ENCODE assay signal across 1 cellular context in the genomic region with DNA sequence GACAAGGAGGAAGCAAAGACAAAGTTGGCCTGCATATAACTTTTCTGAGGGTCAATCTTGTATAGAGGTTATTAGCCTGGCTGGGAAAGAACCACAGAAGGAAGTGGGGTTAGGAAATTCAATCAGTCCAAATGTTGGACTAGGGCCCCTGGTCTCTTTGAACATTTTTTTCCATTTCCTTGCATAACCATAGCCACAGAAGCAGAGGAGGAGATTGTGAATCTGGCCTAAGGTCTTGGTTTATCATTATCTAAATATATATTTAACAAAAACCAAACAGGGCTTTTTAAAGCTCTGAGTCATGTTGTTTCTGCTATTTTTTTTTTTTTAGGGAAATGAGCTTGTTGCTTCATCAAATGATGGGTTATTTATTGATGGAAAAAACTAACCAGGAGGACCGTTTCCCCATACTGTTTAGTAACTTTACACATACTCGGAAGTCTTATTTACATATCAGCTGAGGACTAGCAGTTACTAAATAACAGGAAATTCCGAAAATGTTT.
TF ChIP-seq lines count a peak whose summit lies in the region.

No MANE protein-coding gene starts in this region.

TF ChIP-seq in HepG2, 621 proteins besides CTCF, POLR2A, EP300 and RAD21 (continued from another document and continues in another):
- TF ChIP-seq ZNF543 (CRISPR knock-in tag; IDR thresholded peaks at IDR 0.05) (no peak), KLF16 (CRISPR knock-in tag; IDR thresholded peaks at IDR 0.05) (no peak), ZNF770 (CRISPR knock-in tag; IDR thresholded peaks at IDR 0.05) (no peak), SOX6 (IDR thresholded peaks at IDR 0.05) (no peak), SOX6 (CRISPR knock-in tag; IDR thresholded peaks at IDR 0.05) (peak; percentile 78), ZNF510 (CRISPR knock-in tag; IDR thresholded peaks at IDR 0.05; ENCODE audit: low read depth) (no peak), NR2F2 (IDR thresholded peaks at IDR 0.05; ENCODE audit: borderline replicate concordance, low read depth) (peak; percentile 93), HNF4G (IDR thresholded peaks at IDR 0.05; ENCODE audit: borderline replicate concordance, low read depth, low read length) (peak; percentile 80; the same call in 1 of the 2 replicates), HNF4G (CRISPR knock-in tag; IDR thresholded peaks at IDR 0.05; ENCODE audit: borderline replicate concordance, low read depth) (no peak), ZFP1 (CRISPR knock-in tag; IDR thresholded peaks at IDR 0.05) (no peak), KAT7 (CRISPR knock-in tag; IDR thresholded peaks at IDR 0.05; ENCODE audit: borderline replicate concordance) (no peak), RARA (CRISPR knock-in tag; IDR thresholded peaks at IDR 0.05) (peak; percentile 68), FOXA1 (IDR thresholded peaks at IDR 0.05) (peak; percentile 61), FOXA1 (CRISPR knock-in tag; IDR thresholded peaks at IDR 0.05) (peak; percentile 79), ZSCAN9 (CRISPR knock-in tag; IDR thresholded peaks at IDR 0.05; ENCODE audit: borderline replicate concordance) (no peak), MIER3 (CRISPR knock-in tag; IDR thresholded peaks at IDR 0.05; ENCODE audit: borderline replicate concordance) (no peak), SP5 (CRISPR knock-in tag; IDR thresholded peaks at IDR 0.05; ENCODE audit: borderline replicate concordance, low read depth) (peak; percentile 50), HDAC2 (CRISPR knock-in tag; IDR thresholded peaks at IDR 0.05) (peak; percentile 56), ZNF205 (CRISPR knock-in tag; IDR thresholded peaks at IDR 0.05) (no peak), PATZ1 (CRISPR knock-in tag; IDR thresholded peaks at IDR 0.05) (peak; percentile 24; the same call in 1 of the 2 replicates), SIN3A (IDR thresholded peaks at IDR 0.05; ENCODE audit: borderline replicate concordance, low read depth, low read length) (no peak), HOXA3 (CRISPR knock-in tag; IDR thresholded peaks at IDR 0.05) (no peak), GATAD2A (CRISPR knock-in tag; IDR thresholded peaks at IDR 0.05) (no peak; the same call in 1 of the 2 replicates), HMG20B (CRISPR knock-in tag; conservative IDR thresholded peaks at IDR 0.05) (0 out of 2 replicates have a peak, but pooled peaks have one; percentile 58), NFE2 (CRISPR knock-in tag; IDR thresholded peaks at IDR 0.05) (no peak), CEBPB (IDR thresholded peaks at IDR 0.05; ENCODE audit: borderline replicate concordance, low read depth, low read length) (peak; percentile 72), MBNL3 (CRISPR knock-in tag; conservative IDR thresholded peaks at IDR 0.05) (no peak), SP4 (CRISPR knock-in tag; IDR thresholded peaks at IDR 0.05) (no peak), ZNF773 (CRISPR knock-in tag; IDR thresholded peaks at IDR 0.05; ENCODE audit: borderline replicate concordance) (no peak), CENPX (CRISPR knock-in tag; IDR thresholded peaks at IDR 0.05) (no peak), MAX (IDR thresholded peaks at IDR 0.05) (no peak), RORA (CRISPR knock-in tag; IDR thresholded peaks at IDR 0.05) (0 out of 2 replicates have a peak, but pooled peaks have one; percentile 54), SATB2 (CRISPR knock-in tag; IDR thresholded peaks at IDR 0.05) (no peak), XBP1 (CRISPR knock-in tag; IDR thresholded peaks at IDR 0.05) (no peak), ISX (CRISPR knock-in tag; conservative IDR thresholded peaks at IDR 0.05) (no peak), NFE2L1 (CRISPR knock-in tag; IDR thresholded peaks at IDR 0.05; ENCODE audit: borderline replicate concordance) (no peak), NRL (CRISPR knock-in tag; IDR thresholded peaks at IDR 0.05; ENCODE audit: borderline replicate concordance) (no peak), ZNF33B (CRISPR knock-in tag; IDR thresholded peaks at IDR 0.05) (no peak), KLF6 (CRISPR knock-in tag; IDR thresholded peaks at IDR 0.05) (no peak), WIZ (CRISPR knock-in tag; IDR thresholded peaks at IDR 0.05) (no peak), BRCA1 (CRISPR knock-in tag; IDR thresholded peaks at IDR 0.05) (no peak), KDM3A (CRISPR knock-in tag; IDR thresholded peaks at IDR 0.05; ENCODE audit: low read depth) (no peak), ZNF101 (CRISPR knock-in tag; IDR thresholded peaks at IDR 0.05; ENCODE audit: borderline replicate concordance, low read depth) (no peak), KLF9 (CRISPR knock-in tag; IDR thresholded peaks at IDR 0.05; ENCODE audit: low read depth) (no peak), SIN3B (IDR thresholded peaks at IDR 0.05; ENCODE audit: low read length) (no peak), PITX1 (CRISPR knock-in tag; IDR thresholded peaks at IDR 0.05) (peak; percentile 49; the same call in 1 of the 2 replicates), ZNF460 (CRISPR knock-in tag; IDR thresholded peaks at IDR 0.05; ENCODE audit: borderline replicate concordance) (no peak), SKI (IDR thresholded peaks at IDR 0.05; ENCODE audit: partially characterized antibody) (no peak), ELF1 (CRISPR knock-in tag; IDR thresholded peaks at IDR 0.05) (no peak), EED (CRISPR knock-in tag; IDR thresholded peaks at IDR 0.05) (no peak), ZNF564 (CRISPR knock-in tag; IDR thresholded peaks at IDR 0.05) (no peak), ZNF276 (CRISPR knock-in tag; IDR thresholded peaks at IDR 0.05; ENCODE audit: low read depth) (no peak), TBX3 (IDR thresholded peaks at IDR 0.05; ENCODE audit: borderline replicate concordance) (no peak), KMT2A (CRISPR knock-in tag; IDR thresholded peaks at IDR 0.05) (no peak), AHR (CRISPR knock-in tag; IDR thresholded peaks at IDR 0.05) (no peak), IKZF1 (IDR thresholded peaks at IDR 0.05) (no peak), ZNF280D (CRISPR knock-in tag; IDR thresholded peaks at IDR 0.05) (no peak), ZMYM4 (CRISPR knock-in tag; IDR thresholded peaks at IDR 0.05) (no peak), PCBP1 (IDR thresholded peaks at IDR 0.05; ENCODE audit: borderline replicate concordance, low read depth, low read length) (no peak), CENPT (CRISPR knock-in tag; IDR thresholded peaks at IDR 0.05; ENCODE audit: low read depth) (no peak), ZNF468 (CRISPR knock-in tag; IDR thresholded peaks at IDR 0.05) (no peak), NCOA1 (CRISPR knock-in tag; IDR thresholded peaks at IDR 0.05) (no peak)
- TF ChIP-seq, protein P1, sequence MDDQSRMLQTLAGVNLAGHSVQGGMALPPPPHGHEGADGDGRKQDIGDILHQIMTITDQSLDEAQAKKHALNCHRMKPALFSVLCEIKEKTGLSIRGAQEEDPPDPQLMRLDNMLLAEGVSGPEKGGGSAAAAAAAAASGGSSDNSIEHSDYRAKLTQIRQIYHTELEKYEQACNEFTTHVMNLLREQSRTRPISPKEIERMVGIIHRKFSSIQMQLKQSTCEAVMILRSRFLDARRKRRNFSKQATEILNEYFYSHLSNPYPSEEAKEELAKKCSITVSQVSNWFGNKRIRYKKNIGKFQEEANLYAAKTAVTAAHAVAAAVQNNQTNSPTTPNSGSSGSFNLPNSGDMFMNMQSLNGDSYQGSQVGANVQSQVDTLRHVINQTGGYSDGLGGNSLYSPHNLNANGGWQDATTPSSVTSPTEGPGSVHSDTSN (CRISPR knock-in tag; IDR thresholded peaks at IDR 0.05; ENCODE audit: borderline replicate concordance) = no peak
- TF ChIP-seq, protein P2, sequence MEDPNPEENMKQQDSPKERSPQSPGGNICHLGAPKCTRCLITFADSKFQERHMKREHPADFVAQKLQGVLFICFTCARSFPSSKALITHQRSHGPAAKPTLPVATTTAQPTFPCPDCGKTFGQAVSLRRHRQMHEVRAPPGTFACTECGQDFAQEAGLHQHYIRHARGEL (CRISPR knock-in tag; IDR thresholded peaks at IDR 0.05) = no peak
- TF ChIP-seq, protein P3, sequence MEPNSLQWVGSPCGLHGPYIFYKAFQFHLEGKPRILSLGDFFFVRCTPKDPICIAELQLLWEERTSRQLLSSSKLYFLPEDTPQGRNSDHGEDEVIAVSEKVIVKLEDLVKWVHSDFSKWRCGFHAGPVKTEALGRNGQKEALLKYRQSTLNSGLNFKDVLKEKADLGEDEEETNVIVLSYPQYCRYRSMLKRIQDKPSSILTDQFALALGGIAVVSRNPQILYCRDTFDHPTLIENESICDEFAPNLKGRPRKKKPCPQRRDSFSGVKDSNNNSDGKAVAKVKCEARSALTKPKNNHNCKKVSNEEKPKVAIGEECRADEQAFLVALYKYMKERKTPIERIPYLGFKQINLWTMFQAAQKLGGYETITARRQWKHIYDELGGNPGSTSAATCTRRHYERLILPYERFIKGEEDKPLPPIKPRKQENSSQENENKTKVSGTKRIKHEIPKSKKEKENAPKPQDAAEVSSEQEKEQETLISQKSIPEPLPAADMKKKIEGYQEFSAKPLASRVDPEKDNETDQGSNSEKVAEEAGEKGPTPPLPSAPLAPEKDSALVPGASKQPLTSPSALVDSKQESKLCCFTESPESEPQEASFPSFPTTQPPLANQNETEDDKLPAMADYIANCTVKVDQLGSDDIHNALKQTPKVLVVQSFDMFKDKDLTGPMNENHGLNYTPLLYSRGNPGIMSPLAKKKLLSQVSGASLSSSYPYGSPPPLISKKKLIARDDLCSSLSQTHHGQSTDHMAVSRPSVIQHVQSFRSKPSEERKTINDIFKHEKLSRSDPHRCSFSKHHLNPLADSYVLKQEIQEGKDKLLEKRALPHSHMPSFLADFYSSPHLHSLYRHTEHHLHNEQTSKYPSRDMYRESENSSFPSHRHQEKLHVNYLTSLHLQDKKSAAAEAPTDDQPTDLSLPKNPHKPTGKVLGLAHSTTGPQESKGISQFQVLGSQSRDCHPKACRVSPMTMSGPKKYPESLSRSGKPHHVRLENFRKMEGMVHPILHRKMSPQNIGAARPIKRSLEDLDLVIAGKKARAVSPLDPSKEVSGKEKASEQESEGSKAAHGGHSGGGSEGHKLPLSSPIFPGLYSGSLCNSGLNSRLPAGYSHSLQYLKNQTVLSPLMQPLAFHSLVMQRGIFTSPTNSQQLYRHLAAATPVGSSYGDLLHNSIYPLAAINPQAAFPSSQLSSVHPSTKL (CRISPR knock-in tag; IDR thresholded peaks at IDR 0.05) = peak; percentile 61
